In genomic region chr10:16116404-16117304, GRCh38 we compare ENCODE assay signal across 8 cellular contexts.
DNase-seq lines count a peak whose midpoint lies in the region; ATAC-seq lines count a peak whose summit lies in the region.

No MANE protein-coding gene starts in this region.

- H3K36me3 Mint-ChIP-seq in activated T-helper 2 cell treated with anti-CD3 and anti-CD28 coated beads, Interferon-gamma antibody, Interleukin-2, Interleukin-4, amounts not matched to agents 10 μg/mL and 5 μg/mL and 100 μg/mL, durations not matched to agents 14 hours and 24 hours and 36 hours (ENCODE audit: low read depth) = no peaks in the 10 kb centered on the region
- H3K36me3 Mint-ChIP-seq in T-helper 2 cell treated with Interferon-gamma antibody and Interleukin-4, amounts not matched to agents 5 μg/mL and 100 μg/mL, for 36 hours (ENCODE audit: low read depth) = no peaks in the 10 kb centered on the region

- H3K4me1 Mint-ChIP-seq in activated T-helper 2 cell treated with anti-CD3 and anti-CD28 coated beads, Interferon-gamma antibody, Interleukin-2, Interleukin-4, amounts not matched to agents 10 μg/mL and 5 μg/mL and 100 μg/mL, durations not matched to agents 14 hours and 24 hours and 36 hours (ENCODE audit: low read depth) = no peaks in the 10 kb centered on the region
- no peaks in the 10 kb centered on the region for H3K4me1 Mint-ChIP-seq in T-helper 2 cell treated with Interferon-gamma antibody and Interleukin-4, amounts not matched to agents 5 μg/mL and 100 μg/mL, for 36 hours (ENCODE audit: low read depth)

- no peak overlapping the region for H3K27ac Mint-ChIP-seq in activated T-helper 2 cell treated with anti-CD3 and anti-CD28 coated beads, Interferon-gamma antibody, Interleukin-2, Interleukin-4, amounts not matched to agents 10 μg/mL and 5 μg/mL and 100 μg/mL, durations not matched to agents 14 hours and 24 hours and 36 hours
- H3K27ac Mint-ChIP-seq in T-helper 2 cell treated with Interferon-gamma antibody and Interleukin-4, amounts not matched to agents 5 μg/mL and 100 μg/mL, for 36 hours = no peak overlapping the region

- intact Hi-C loops in activated T-helper 2 cell treated with anti-CD3 and anti-CD28 coated beads, Interferon-gamma antibody, Interleukin-2, Interleukin-4, amounts not matched to agents 10 μg/mL and 5 μg/mL and 100 μg/mL, durations not matched to agents 14 hours and 24 hours and 36 hours (cut with micrococcal nuclease) = loop anchor here (10.0 kb wide), 1 partner anchor 658 kb away; no protein-coding TSS in a partner anchor

- H3K27me3 Mint-ChIP-seq in activated T-helper 2 cell treated with anti-CD3 and anti-CD28 coated beads, Interferon-gamma antibody, Interleukin-2, Interleukin-4, amounts not matched to agents 10 μg/mL and 5 μg/mL and 100 μg/mL, durations not matched to agents 14 hours and 24 hours and 36 hours (ENCODE audit: low read depth) = no peaks in the 10 kb centered on the region
- H3K27me3 Mint-ChIP-seq in T-helper 2 cell treated with Interferon-gamma antibody and Interleukin-4, amounts not matched to agents 5 μg/mL and 100 μg/mL, for 36 hours (ENCODE audit: low read depth) = no peaks in the 10 kb centered on the region

- H3K4me3 Mint-ChIP-seq in activated T-helper 2 cell treated with anti-CD3 and anti-CD28 coated beads, Interferon-gamma antibody, Interleukin-2, Interleukin-4, amounts not matched to agents 10 μg/mL and 5 μg/mL and 100 μg/mL, durations not matched to agents 14 hours and 24 hours and 36 hours (ENCODE audit: low read depth) = no peak overlapping the region
- H3K4me3 Mint-ChIP-seq in T-helper 2 cell treated with Interferon-gamma antibody and Interleukin-4, amounts not matched to agents 5 μg/mL and 100 μg/mL, for 36 hours = no peak overlapping the region

- ATAC-seq in GM21390 (IDR thresholded peaks at IDR 0.05; ENCODE audit: unreplicated experiment) (peak; percentile 72), GM21515 (IDR thresholded peaks at IDR 0.05; ENCODE audit: unreplicated experiment) (no peak)

- DNase-seq in DMS53 treated with DMSO at 0.1 percent for 48 hours (lab: John Stamatoyannopoulos, UW; ENCODE audit: unreplicated experiment) (peak; percentile 24), NCI-H748 (lab: John Stamatoyannopoulos, UW; ENCODE audit: unreplicated experiment) (peak; percentile 66), fibroblast of peridontal ligament (ENCODE audit: extremely low read depth) (peak; percentile 1), NCI-H2081 treated with DMSO at 0.1 percent for 48 hours (lab: John Stamatoyannopoulos, UW) (no peak)
- no peak for DNase-seq in activated T-helper 2 cell treated with anti-CD3 and anti-CD28 coated beads, Interferon-gamma antibody, Interleukin-2, Interleukin-4, amounts not matched to agents 10 μg/mL and 5 μg/mL and 100 μg/mL, durations not matched to agents 14 hours and 24 hours and 36 hours (ENCODE audit: low spot score)
- DNase-seq in T-helper 2 cell treated with Interferon-gamma antibody and Interleukin-4, amounts not matched to agents 5 μg/mL and 100 μg/mL, for 36 hours (ENCODE audit: low spot score) = no peak

- no peaks in the 10 kb centered on the region for H3K9me3 Mint-ChIP-seq in activated T-helper 2 cell treated with anti-CD3 and anti-CD28 coated beads, Interferon-gamma antibody, Interleukin-2, Interleukin-4, amounts not matched to agents 10 μg/mL and 5 μg/mL and 100 μg/mL, durations not matched to agents 14 hours and 24 hours and 36 hours
- no peaks in the 10 kb centered on the region for H3K9me3 Mint-ChIP-seq in T-helper 2 cell treated with Interferon-gamma antibody and Interleukin-4, amounts not matched to agents 5 μg/mL and 100 μg/mL, for 36 hours

Comparison
In these comparisons a context has a peak if more than half of its experiments do, and no peak if none do; other contexts are left out.
1. DNase-seq: peak in DMS53 treated with DMSO at 0.1 percent for 48 hours (single experiment), NCI-H748 (single experiment) and fibroblast of peridontal ligament (single experiment); none in activated T-helper 2 cell treated with anti-CD3 and anti-CD28 coated beads, Interferon-gamma antibody, Interleukin-2, Interleukin-4, amounts not matched to agents 10 μg/mL and 5 μg/mL and 100 μg/mL, durations not matched to agents 14 hours and 24 hours and 36 hours (single experiment), NCI-H2081 treated with DMSO at 0.1 percent for 48 hours (single experiment) and T-helper 2 cell treated with Interferon-gamma antibody and Interleukin-4, amounts not matched to agents 5 μg/mL and 100 μg/mL, for 36 hours (single experiment).